26 cellular contexts compared by ENCODE assay signal in genomic region chr5:76329346-76329745, GRCh38.
"Had no signal": no experiment of that assay in that cellular context is flagged by ENCODE, and none has a peak within 500 bp of the region (broad histone marks: within the 10 kb centered on the region; RNA-seq: fewer than 3 reads in every experiment).

No MANE protein-coding gene starts in this region.

- H3K27ac ChIP-seq: thoracic aorta, WERI-Rb-1 had no signal

- FAIRE-seq: kidney, TTC549, urothelium cell line had no signal

- H3K4me3 Mint-ChIP-seq: activated CD4-positive, alpha-beta memory T cell treated with anti-CD3 and anti-CD28 coated beads, Interleukin-2, amount 10 ng/mL, durations not matched to agents 7 days and 5 days; activated naive CD4-positive, alpha-beta T cell treated with anti-CD3 and anti-CD28 coated beads, Interleukin-2, amount 50 U/mL, for 24 hours; activated naive CD8-positive, alpha-beta T cell treated with anti-CD3 and anti-CD28 coated beads, Interleukin-2, amount 50 U/mL, for 24 hours; naive thymus-derived CD8-positive, alpha-beta T cell; stimulated activated naive CD8-positive, alpha-beta T cell treated with anti-CD3 and anti-CD28 coated beads, Interleukin-15, Interleukin-2, amounts not matched to agents 100 ng/mL and 50 ng/mL, for 24 hours had no signal

- H3K36me3 Mint-ChIP-seq: activated naive CD4-positive, alpha-beta T cell treated with anti-CD3 and anti-CD28 coated beads, Interleukin-2, amount 50 U/mL, for 24 hours; naive thymus-derived CD8-positive, alpha-beta T cell had no signal

- H3K9me3 ChIP-seq: thoracic aorta had no signal

- ATAC-seq: activated CD4-positive, CD25-positive, alpha-beta regulatory T cell treated with anti-CD3 and anti-CD28 coated beads, Interleukin-2, amount 50 U/mL, for 24 hours; activated naive CD8-positive, alpha-beta T cell treated with anti-CD3 and anti-CD28 coated beads, Interleukin-2, amount 50 U/mL, for 24 hours; esophagus mucosa; naive thymus-derived CD8-positive, alpha-beta T cell; right cardiac atrium had no signal

- H3K27me3 Mint-ChIP-seq: activated CD4-positive, alpha-beta memory T cell treated with anti-CD3 and anti-CD28 coated beads, Interleukin-2, amount 10 ng/mL, durations not matched to agents 7 days and 5 days; activated naive CD4-positive, alpha-beta T cell treated with anti-CD3 and anti-CD28 coated beads, Interleukin-2, amount 50 U/mL, for 24 hours; activated naive CD8-positive, alpha-beta T cell treated with anti-CD3 and anti-CD28 coated beads, Interleukin-2, amount 50 U/mL, for 24 hours; naive thymus-derived CD8-positive, alpha-beta T cell; stimulated activated naive CD8-positive, alpha-beta T cell treated with anti-CD3 and anti-CD28 coated beads, Interleukin-15, Interleukin-2, amounts not matched to agents 100 ng/mL and 50 ng/mL, for 24 hours had no signal

- H3K4me3 ChIP-seq: thoracic aorta had no signal

- H3K27ac Mint-ChIP-seq: activated naive CD8-positive, alpha-beta T cell treated with anti-CD3 and anti-CD28 coated beads, Interleukin-2, amount 50 U/mL, for 24 hours; activated T-helper 2 cell treated with anti-CD3 and anti-CD28 coated beads, Interferon-gamma antibody, Interleukin-2, Interleukin-4, amounts not matched to agents 10 μg/mL and 5 μg/mL and 100 μg/mL, durations not matched to agents 14 hours and 24 hours and 36 hours; endodermal cell; stimulated activated naive CD8-positive, alpha-beta T cell treated with anti-CD3 and anti-CD28 coated beads, Interleukin-15, Interleukin-2, amounts not matched to agents 100 ng/mL and 50 ng/mL, for 24 hours had no signal

- H3K36me3 ChIP-seq: thoracic aorta, WERI-Rb-1 had no signal

- DNase-seq: activated CD4-positive, alpha-beta memory T cell treated with anti-CD3 and anti-CD28 coated beads, Interleukin-2, amount 10 ng/mL, durations not matched to agents 7 days and 5 days; activated CD4-positive, alpha-beta T cell treated with anti-CD3 and anti-CD28 coated beads for 48 hours; activated naive CD8-positive, alpha-beta T cell treated with anti-CD3 and anti-CD28 coated beads, Interleukin-2, amount 50 U/mL, for 24 hours; activated T-cell treated with anti-CD3 and anti-CD28 coated beads, Interleukin-2, amount 50 U/mL, for 48 hours; amygdala; caudate nucleus; endodermal cell; foreskin fibroblast; head of caudate nucleus; hippocampal formation; kidney; midbrain; naive thymus-derived CD8-positive, alpha-beta T cell; posterior cingulate gyrus; right cardiac atrium; stimulated activated CD4-positive, alpha-beta T cell treated with anti-CD3 and anti-CD28 coated beads, Interleukin-15, amount 100 ng/mL, for 24 hours; trophoblast cell; WERI-Rb-1 had no signal

- H3K9me3 Mint-ChIP-seq: activated naive CD4-positive, alpha-beta T cell treated with anti-CD3 and anti-CD28 coated beads, Interleukin-2, amount 50 U/mL, for 24 hours; activated naive CD8-positive, alpha-beta T cell treated with anti-CD3 and anti-CD28 coated beads, Interleukin-2, amount 50 U/mL, for 24 hours; activated T-helper 2 cell treated with anti-CD3 and anti-CD28 coated beads, Interferon-gamma antibody, Interleukin-2, Interleukin-4, amounts not matched to agents 10 μg/mL and 5 μg/mL and 100 μg/mL, durations not matched to agents 14 hours and 24 hours and 36 hours; endodermal cell; naive thymus-derived CD8-positive, alpha-beta T cell; stimulated activated naive CD8-positive, alpha-beta T cell treated with anti-CD3 and anti-CD28 coated beads, Interleukin-15, Interleukin-2, amounts not matched to agents 100 ng/mL and 50 ng/mL, for 24 hours had no signal
